Comparison of ENCODE assay signal across 8 cellular contexts in genomic region chr10:5692476-5693358, GRCh38. TPM values are rescaled to one million over a fixed set of nuclear protein-coding genes. Genes with fewer than 3 reads are reported as not detected.
A peak's percentile ranks its signal among the peaks of the same experiment; 100 is the strongest.
DNase-seq lines count a peak whose midpoint lies in the region; ATAC-seq and TF ChIP-seq lines count a peak whose summit lies in the region.

No MANE protein-coding gene starts in this region.

- H3K4me3 ChIP-seq in parathyroid adenoma (ENCODE audit: low read depth, low read length) = peak overlapping the region; percentile 25
- peak overlapping the region; percentile 47 to 56 for H3K4me3 ChIP-seq in tibial artery

- H2BK5ac ChIP-seq in H9 (ENCODE audit: insufficient read length, low read length) = no peak overlapping the region

- H2AFZ ChIP-seq in H9 (ENCODE audit: low read length) = peak overlapping the region; percentile 87
- peak overlapping the region; percentile 75 for H2AFZ ChIP-seq in parathyroid adenoma

- DNase-seq in GM03348 (ENCODE audit: low spot score) = peak; percentile 30
- peak; percentile 62 for DNase-seq in H9
- DNase-seq in NCI-H69 (lab: John Stamatoyannopoulos, UW) = peak; percentile 89
- peak; percentile 61 for DNase-seq in activated naive CD4-positive, alpha-beta T cell treated with Interleukin-2 at 50 U/mL for 16 hours
- DNase-seq in Right ventricle myocardium inferior (ENCODE audit: missing footprints) = peak; percentile 80
- no peak for DNase-seq in tibial artery
- no peak for DNase-seq in DMS53 (lab: John Stamatoyannopoulos, UW)

- H3K9me3 ChIP-seq in H9 (ENCODE audit: control insufficient read depth, low read depth, low read length) = no peaks in the 10 kb centered on the region
- H3K9me3 ChIP-seq in parathyroid adenoma (ENCODE audit: control insufficient read depth, low read length) = no peaks in the 10 kb centered on the region
- H3K9me3 ChIP-seq in tibial artery = no peaks in the 10 kb centered on the region

- H3K18ac ChIP-seq in H9 (ENCODE audit: insufficient read length, low read depth, low read length) = peak overlapping the region; percentile 50

- peaks cover 0 to 2% (median 0%) of the 10 kb centered on the region in 3 experiments; a peak in 2 of 7 replicates for H3K36me3 Mint-ChIP-seq in H9 (ENCODE audit: insufficient read depth in 1 of 3, low read depth in 3 of 3)

- H3K23ac ChIP-seq in H9 (ENCODE audit: insufficient read length, low read depth, low read length) = no peak overlapping the region

- H2AK5ac ChIP-seq in H9 (ENCODE audit: insufficient read length, low read length) = no peak overlapping the region

- H3K79me2 ChIP-seq in H9 (ENCODE audit: insufficient read depth, low read length) (peaks cover 36% of the 10 kb centered on the region; the same call in 1 of the 2 replicates), parathyroid adenoma (peaks cover 53% of the 10 kb centered on the region)

- H2BK20ac ChIP-seq in H9 (ENCODE audit: low read depth, low read length, poor library complexity, severe bottlenecking) = no peak overlapping the region

- no peak overlapping the region for H4K8ac ChIP-seq in H9 (replicated peaks; ENCODE audit: insufficient read length, low read depth, low read length)

- no peak overlapping the region for H2BK12ac ChIP-seq in H9 (ENCODE audit: insufficient read length, low read depth, low read length)

- H3K23me2 ChIP-seq in H9 (ENCODE audit: insufficient read length, low read depth, low read length, poor library complexity, severe bottlenecking) = peaks cover 10% of the 10 kb centered on the region

- no CpG with 5 or more reads among the region's 48 CpGs for WGBS in H9 (ENCODE audit: extremely low coverage, insufficient read length, low lambda C conversion rate)

- H2BK15ac ChIP-seq in H9 (ENCODE audit: low read depth, low read length) = no peak overlapping the region

- peak overlapping the region in 2 of 3 experiments; percentile 37 to 80; a peak in 4 of 7 replicates for H3K27ac Mint-ChIP-seq in H9

- H3K4me2 ChIP-seq in H9 (ENCODE audit: insufficient read depth, insufficient read length, low read length) = peak overlapping the region; percentile 68
- H3K4me2 ChIP-seq in parathyroid adenoma (ENCODE audit: low read length) = peak overlapping the region; percentile 67

- peaks cover 2% of the 10 kb centered on the region for H3K79me1 ChIP-seq in H9 (ENCODE audit: insufficient read depth, low read depth, low read length, poor library complexity, severe bottlenecking)

- no peaks in the 10 kb centered on the region for H3K9me3 Mint-ChIP-seq in H9

- H3K9ac ChIP-seq in H9 (ENCODE audit: extremely low read depth, insufficient read length, low read length) (peak overlapping the region; percentile 53), parathyroid adenoma (no peak overlapping the region)

- peak overlapping the region; percentile 90; the same call in 1 of the 2 replicates for H3K14ac ChIP-seq in H9 (ENCODE audit: insufficient read depth, low read length)

- H3K4me1 Mint-ChIP-seq in H9 = peaks cover 37 to 40% of the 10 kb centered on the region in 2 experiments

- H4K20me1 ChIP-seq in H9 (ENCODE audit: control insufficient read depth, insufficient read depth, insufficient read length) = no peaks in the 10 kb centered on the region

- H3K36me3 ChIP-seq in parathyroid adenoma (ENCODE audit: control insufficient read depth, insufficient read depth, low read length) (no peaks in the 10 kb centered on the region), tibial artery (no peaks in the 10 kb centered on the region)

- no peak for TF ChIP-seq CTCF in H9 (conservative IDR thresholded peaks at IDR 0.05)
- TF ChIP-seq CTCF in parathyroid adenoma (IDR thresholded peaks at IDR 0.05) = no peak
- TF ChIP-seq CTCF in tibial artery (IDR thresholded peaks at IDR 0.05) = no peak

- no peak overlapping the region for H2BK120ac ChIP-seq in H9 (ENCODE audit: low read depth, low read length, poor library complexity, severe bottlenecking)

- H3K4ac ChIP-seq in H9 (ENCODE audit: low read depth, low read length) = no peak overlapping the region; the same call in 1 of the 2 replicates

- H3K27me3 Mint-ChIP-seq in H9 (ENCODE audit: low read depth) = no peaks in the 10 kb centered on the region

- peak; percentile 81 for ATAC-seq in Right ventricle myocardium inferior

- H3K4me1 ChIP-seq in H9 (ENCODE audit: insufficient read depth, low read length) (peaks cover 2% of the 10 kb centered on the region; the same call in 1 of the 2 replicates), parathyroid adenoma (peaks cover 15% of the 10 kb centered on the region), tibial artery (peaks cover 0 to 39% (median 16%) of the 10 kb centered on the region in 4 donors)

- H4K5ac ChIP-seq in H9 (ENCODE audit: insufficient read length, low read depth, low read length) = no peak overlapping the region

- H3K27ac ChIP-seq in H9 (ENCODE audit: insufficient read length, low read depth, low read length) (no peak overlapping the region), parathyroid adenoma (no peak overlapping the region), tibial artery (peak overlapping the region; percentile 34 to 41)

- intact Hi-C loops in Right ventricle myocardium inferior (cut with DNase I) (no loop called here), tibial artery (cut with DNase I; ENCODE audit: low total_unique reads) (no loop called here)

- H3T11ph ChIP-seq in H9 (ENCODE audit: low read length) = no peak overlapping the region

- H3K4me3 Mint-ChIP-seq in H9 = peak overlapping the region; percentile 60 to 84

- H3K27me3 ChIP-seq in H9 (ENCODE audit: insufficient read depth, low read length) (no peaks in the 10 kb centered on the region), parathyroid adenoma (ENCODE audit: control insufficient read depth, insufficient read depth, low read length) (no peaks in the 10 kb centered on the region), tibial artery (no peaks in the 10 kb centered on the region)

- H3K56ac ChIP-seq in H9 (ENCODE audit: insufficient read length, low read depth, low read length) = no peak overlapping the region

- no peak overlapping the region for H4K91ac ChIP-seq in H9 (ENCODE audit: insufficient read length, low read depth, low read length)

RNA-seq across cellular contexts. Expression of gene TASOR2, which starts 8.1 kb away (rescaled TPM):
- total RNA-seq in H9 (2021) = 64.5 and 67.0 TPM in 2 replicates
- 36.7 TPM for total RNA-seq in Right ventricle myocardium inferior

RNA-seq across cellular contexts. Expression of gene ASB13, which starts 26.3 kb away (rescaled TPM):
- total RNA-seq in H9 (2021) (13.8 and 14.9 TPM in 2 replicates), Right ventricle myocardium inferior (15.4 TPM)

Comparison
In these comparisons a context has a peak if more than half of its experiments do, and no peak if none do; other contexts are left out.
1. DNase-seq: peak in GM03348 (single experiment), H9 (single experiment), NCI-H69 (single experiment), activated naive CD4-positive, alpha-beta T cell treated with Interleukin-2 at 50 U/mL for 16 hours (single experiment) and Right ventricle myocardium inferior (single experiment); none in tibial artery (0 of 2) and DMS53 (single experiment).
2. H3K27ac ChIP-seq: peak in tibial artery (2 of 2); none in H9 (single experiment) and parathyroid adenoma (single experiment).